Comparison of ENCODE assay signal across 14 cellular contexts in genomic region chr6:141107562-141108160, GRCh38.
DNase-seq lines count a peak whose midpoint lies in the region; ATAC-seq lines count a peak whose summit lies in the region.
"Had no signal": no experiment of that assay in that cellular context is flagged by ENCODE, and none has a peak within 500 bp of the region (broad histone marks: within the 10 kb centered on the region; RNA-seq: fewer than 3 reads in every experiment).

No MANE protein-coding gene starts in this region.

- H3K4me3 Mint-ChIP-seq in activated T-helper 17 cell treated with anti-CD3 and anti-CD28 coated beads, Interleukin-2, amount 50 U/mL, for 72 hours, result no peak overlapping the region
- H3K4me3 Mint-ChIP-seq: activated CD4-positive, alpha-beta T cell treated with anti-CD3 and anti-CD28 coated beads for 36 hours; activated naive CD4-positive, alpha-beta T cell treated with anti-CD3 and anti-CD28 coated beads for 36 hours; CD4-positive, CD25-positive, alpha-beta regulatory T cell; neural crest cell had no signal

- no peaks in the 10 kb centered on the region for H3K27me3 Mint-ChIP-seq in activated T-helper 17 cell treated with anti-CD3 and anti-CD28 coated beads, Interleukin-2, amount 50 U/mL, for 72 hours
- H3K27me3 Mint-ChIP-seq: CD4-positive, CD25-positive, alpha-beta regulatory T cell had no signal

- no peaks in the 10 kb centered on the region for H3K36me3 Mint-ChIP-seq in activated T-helper 17 cell treated with anti-CD3 and anti-CD28 coated beads, Interleukin-2, amount 50 U/mL, for 72 hours (ENCODE audit: low read depth)
- H3K36me3 Mint-ChIP-seq: CD4-positive, CD25-positive, alpha-beta regulatory T cell had no signal

- H3K27ac Mint-ChIP-seq in activated T-helper 17 cell treated with anti-CD3 and anti-CD28 coated beads, Interleukin-2, amount 50 U/mL, for 72 hours, result no peak overlapping the region
- H3K27ac Mint-ChIP-seq: activated CD4-positive, alpha-beta T cell treated with anti-CD3 and anti-CD28 coated beads for 36 hours; activated naive CD4-positive, alpha-beta T cell treated with anti-CD3 and anti-CD28 coated beads for 36 hours; CD4-positive, CD25-positive, alpha-beta regulatory T cell had no signal

- peak; percentile 70 for ATAC-seq in activated T-helper 17 cell treated with anti-CD3 and anti-CD28 coated beads, Interleukin-2, amount 50 U/mL, for 72 hours (replicated peaks)
- ATAC-seq: activated CD4-positive, alpha-beta T cell treated with anti-CD3 and anti-CD28 coated beads for 36 hours had no signal

- H3K9me3 Mint-ChIP-seq in activated T-helper 17 cell treated with anti-CD3 and anti-CD28 coated beads, Interleukin-2, amount 50 U/mL, for 72 hours, result no peaks in the 10 kb centered on the region
- H3K9me3 Mint-ChIP-seq: CD4-positive, CD25-positive, alpha-beta regulatory T cell had no signal

- DNase-seq in DMS53 treated with DMSO at 0.1 percent for 48 hours (lab: John Stamatoyannopoulos, UW; ENCODE audit: unreplicated experiment) (peak; percentile 77), HS-5 (ENCODE audit: low read depth) (peak; percentile 70), iPS DF 19.7 (ENCODE audit: low read depth, low spot score) (peak; percentile 2), DMS114 treated with DMSO at 0.1 percent for 48 hours (lab: John Stamatoyannopoulos, UW; ENCODE audit: unreplicated experiment) (no peak), cerebellar nuclear complex (lab: John Stamatoyannopoulos, UW) (no peak), NCI-H748 (lab: John Stamatoyannopoulos, UW; ENCODE audit: unreplicated experiment) (no peak), cerebellum (ENCODE audit: low spot score) (no peak)
- DNase-seq: activated CD4-positive, alpha-beta T cell treated with anti-CD3 and anti-CD28 coated beads for 36 hours; activated naive CD4-positive, alpha-beta T cell treated with anti-CD3 and anti-CD28 coated beads for 36 hours; CD4-positive, CD25-positive, alpha-beta regulatory T cell; stimulated activated CD4-positive, alpha-beta T cell treated with anti-CD3 and anti-CD28 coated beads, Interleukin-15, amount 100 ng/mL, for 24 hours; stimulated activated naive CD4-positive, alpha-beta T cell had no signal

- no peaks in the 10 kb centered on the region for H3K4me1 Mint-ChIP-seq in activated T-helper 17 cell treated with anti-CD3 and anti-CD28 coated beads, Interleukin-2, amount 50 U/mL, for 72 hours
- H3K4me1 Mint-ChIP-seq: CD4-positive, CD25-positive, alpha-beta regulatory T cell had no signal

Comparison
In these comparisons a context has a peak if more than half of its experiments do, and no peak if none do; other contexts are left out.
1. DNase-seq: peak in DMS53 treated with DMSO at 0.1 percent for 48 hours (single experiment), HS-5 (single experiment) and iPS DF 19.7 (single experiment); none in DMS114 treated with DMSO at 0.1 percent for 48 hours (single experiment), cerebellar nuclear complex (0 of 2), NCI-H748 (single experiment) and cerebellum (single experiment).